ENCODE assay signal across 10 cellular contexts in genomic region chr18:25814841-25815458, GRCh38.
DNase-seq lines count a peak whose midpoint lies in the region; ATAC-seq and TF ChIP-seq lines count a peak whose summit lies in the region.
"Had no signal": no experiment of that assay in that cellular context is flagged by ENCODE, and none has a peak within 500 bp of the region (broad histone marks: within the 10 kb centered on the region; RNA-seq: fewer than 3 reads in every experiment).

No MANE protein-coding gene starts in this region.

- DNase-seq in SKM-1 treated with dmso at 0.1 percent for 144 hours (lab: John Stamatoyannopoulos, UW; ENCODE audit: unreplicated experiment) (no peak), T-cell (no peak), NCI-H2171 treated with DMSO at 0.1 percent for 48 hours (lab: John Stamatoyannopoulos, UW) (no peak), NCI-H526 (lab: John Stamatoyannopoulos, UW) (no peak)
- DNase-seq: GDM1 had no signal

- peak; percentile 87 for ATAC-seq in GM18505 (IDR thresholded peaks at IDR 0.05; ENCODE audit: unreplicated experiment)
- peak; percentile 95 for ATAC-seq in GM19467 (IDR thresholded peaks at IDR 0.05; ENCODE audit: unreplicated experiment)
- peak; percentile 97 for ATAC-seq in HG03097 (IDR thresholded peaks at IDR 0.05; ENCODE audit: low FRiP score, unreplicated experiment)
- ATAC-seq in activated T-helper 17 cell treated with anti-CD3 and anti-CD28 coated beads, Interleukin-2, amount 50 U/mL, for 72 hours (replicated peaks), result peak; percentile 66
- no peak for ATAC-seq in T-cell (replicated peaks in 1 of 4)

- peak overlapping the region; percentile 18 for H3K27ac Mint-ChIP-seq in activated T-helper 17 cell treated with anti-CD3 and anti-CD28 coated beads, Interleukin-2, amount 50 U/mL, for 72 hours
- H3K27ac Mint-ChIP-seq in T-cell, result no peak overlapping the region
- H3K27ac Mint-ChIP-seq: activated naive CD8-positive, alpha-beta T cell had no signal

- no peak for TF ChIP-seq POLR2A in GM18505 (IDR thresholded peaks at IDR 0.05; ENCODE audit: borderline replicate concordance, extremely low read depth, insufficient read depth, insufficient read length)

- no peaks in the 10 kb centered on the region for H3K9me3 Mint-ChIP-seq in activated T-helper 17 cell treated with anti-CD3 and anti-CD28 coated beads, Interleukin-2, amount 50 U/mL, for 72 hours
- H3K9me3 Mint-ChIP-seq in T-cell, result no peaks in the 10 kb centered on the region

- H3K4me1 Mint-ChIP-seq in activated T-helper 17 cell treated with anti-CD3 and anti-CD28 coated beads, Interleukin-2, amount 50 U/mL, for 72 hours, result peaks cover 9% of the 10 kb centered on the region
- peaks cover 9 to 16% (median 11%) of the 10 kb centered on the region in 3 donors for H3K4me1 Mint-ChIP-seq in T-cell

- CTCF ChIA-PET in T-cell (lab: Charles Lee), result no interaction called here

- POLR2A ChIA-PET in T-cell (lab: Charles Lee), result interaction anchor here in 1 of 2 donors (0.7 kb wide), 1 partner anchor 20 kb away, joined by 3 read pairs; no protein-coding TSS in a partner anchor

- no peaks in the 10 kb centered on the region for H3K36me3 Mint-ChIP-seq in activated T-helper 17 cell treated with anti-CD3 and anti-CD28 coated beads, Interleukin-2, amount 50 U/mL, for 72 hours (ENCODE audit: low read depth)
- no peaks in the 10 kb centered on the region for H3K36me3 Mint-ChIP-seq in T-cell
- H3K36me3 Mint-ChIP-seq: activated naive CD8-positive, alpha-beta T cell had no signal

- peak overlapping the region; percentile 3 for H3K4me3 Mint-ChIP-seq in activated T-helper 17 cell treated with anti-CD3 and anti-CD28 coated beads, Interleukin-2, amount 50 U/mL, for 72 hours
- no peak overlapping the region for H3K4me3 Mint-ChIP-seq in T-cell
- H3K4me3 Mint-ChIP-seq: activated naive CD8-positive, alpha-beta T cell had no signal

- peaks cover 5% of the 10 kb centered on the region for H3K27me3 Mint-ChIP-seq in activated T-helper 17 cell treated with anti-CD3 and anti-CD28 coated beads, Interleukin-2, amount 50 U/mL, for 72 hours
- H3K27me3 Mint-ChIP-seq in T-cell, result peaks cover 5 to 6% of the 10 kb centered on the region in 2 donors
- H3K27me3 Mint-ChIP-seq: activated naive CD8-positive, alpha-beta T cell had no signal

Comparison
In these comparisons a context has a peak if more than half of its experiments do, and no peak if none do; other contexts are left out.
1. ATAC-seq: peak in GM18505 (single experiment), GM19467 (single experiment), HG03097 (single experiment) and activated T-helper 17 cell treated with anti-CD3 and anti-CD28 coated beads, Interleukin-2, amount 50 U/mL, for 72 hours (single experiment); none in T-cell (0 of 4).